Comparison of ENCODE assay signal across 13 cellular contexts in the genomic region with DNA sequence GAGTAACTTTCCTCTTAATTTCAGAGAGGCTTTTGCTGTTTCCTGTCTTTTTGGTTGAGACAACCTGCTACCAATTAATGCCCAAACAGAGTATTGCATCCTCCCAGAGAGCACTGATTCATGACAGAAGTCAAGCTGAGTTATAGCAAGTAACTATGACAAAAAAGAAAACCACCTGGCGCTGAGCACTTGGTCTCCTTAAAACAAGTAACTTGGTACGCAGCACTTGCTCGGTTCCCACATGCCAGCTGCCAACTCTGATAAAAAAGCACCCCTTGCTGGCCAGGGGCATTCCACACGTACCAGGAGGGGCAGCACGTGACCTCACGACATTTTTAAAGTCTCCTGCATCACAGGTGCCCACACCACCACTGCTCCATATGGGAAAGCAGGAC. TPM values are rescaled to one million over a fixed set of nuclear protein-coding genes. Genes with fewer than 3 reads are reported as not detected.
DNase-seq lines count a peak whose midpoint lies in the region; ATAC-seq and TF ChIP-seq lines count a peak whose summit lies in the region.
"Had no signal": no experiment of that assay in that cellular context is flagged by ENCODE, and none has a peak within 500 bp of the region (broad histone marks: within the 10 kb centered on the region; RNA-seq: fewer than 3 reads in every experiment).

No MANE protein-coding gene starts in this region.

- H3K36me3 ChIP-seq in suprapubic skin (peaks cover 43% of the 10 kb centered on the region), PC-3 (ENCODE audit: low read depth, low read length) (0 out of 2 replicates have a peak, but pooled peaks cover 6% of the 10 kb centered on the region)

- CTCF ChIA-PET in PC-3 (lab: Charles Lee), result no interaction called here

- H2AFZ ChIP-seq in PC-3 (ENCODE audit: low read length), result no peak overlapping the region

- no peak overlapping the region for H3K4me3 ChIP-seq in foreskin fibroblast (ENCODE audit: low read depth in 1 of 2, low read length in 2 of 2)
- H3K4me3 ChIP-seq in suprapubic skin, result no peak overlapping the region
- H3K4me3 ChIP-seq in PC-3 (ENCODE audit: low read length), result no peak overlapping the region

- no peak for TF ChIP-seq POLR2A in suprapubic skin (IDR thresholded peaks at IDR 0.05)

- DNase-seq in foreskin fibroblast, result peak; percentile 24 to 68
- DNase-seq in NCI-H774 (lab: John Stamatoyannopoulos, UW), result no peak
- no peak for DNase-seq in suprapubic skin (ENCODE audit: low spot score in 2 of 2)
- DNase-seq in PC-3, result no peak
- DNase-seq in NCI-H2227 (lab: John Stamatoyannopoulos, UW; ENCODE audit: unreplicated experiment), result no peak
- DNase-seq: activated naive CD4-positive, alpha-beta T cell treated with Interleukin-2 at 50 U/mL for 16 hours; cerebellar nuclear complex; GF-D8; kidney; NCI-H446 treated with DMSO at 0.1 percent for 48 hours had no signal

- no peak for TF ChIP-seq CTCF in foreskin fibroblast (IDR thresholded peaks at IDR 0.05; ENCODE audit: low read depth, low read length)
- TF ChIP-seq CTCF in suprapubic skin (IDR thresholded peaks at IDR 0.05), result no peak
- no peak for TF ChIP-seq CTCF in PC-3 (conservative IDR thresholded peaks at IDR 0.05; ENCODE audit: low read depth, low read length)

- H3K4me2 ChIP-seq in PC-3 (ENCODE audit: low read length), result no peak overlapping the region

- WGBS in suprapubic skin, result 78% methylated on average over 6 of the region's 6 CpGs

- H3K9me3 ChIP-seq in suprapubic skin (no peaks in the 10 kb centered on the region), PC-3 (ENCODE audit: low read length) (no peaks in the 10 kb centered on the region)

- POLR2A ChIA-PET in PC-3 (lab: Charles Lee; ENCODE audit: unreplicated experiment), result no interaction called here

- TF ChIP-seq EP300 in suprapubic skin (IDR thresholded peaks at IDR 0.05), result no peak

- no peaks in the 10 kb centered on the region for H3F3A ChIP-seq in PC-3 (ENCODE audit: low read length, unreplicated experiment)

- no peaks in the 10 kb centered on the region for H3K79me2 ChIP-seq in PC-3 (ENCODE audit: low read length)

- H3K4me1 ChIP-seq in suprapubic skin, result no peaks in the 10 kb centered on the region
- peaks cover 33% of the 10 kb centered on the region for H3K4me1 ChIP-seq in PC-3 (ENCODE audit: insufficient read depth, low read length)

- no peaks in the 10 kb centered on the region for H4K20me1 ChIP-seq in PC-3 (ENCODE audit: low read length)

- ATAC-seq in GM18867 (IDR thresholded peaks at IDR 0.05; ENCODE audit: unreplicated experiment) (peak; percentile 61), GM21515 (IDR thresholded peaks at IDR 0.05; ENCODE audit: unreplicated experiment) (peak; percentile 71), HG03103 (IDR thresholded peaks at IDR 0.05; ENCODE audit: low read depth, unreplicated experiment) (peak; percentile 55), PC-3 (no peak)

- intact Hi-C loops in PC-3 (cut with micrococcal nuclease), result no loop called here

- no peaks in the 10 kb centered on the region for H3K27me3 ChIP-seq in suprapubic skin
- no peaks in the 10 kb centered on the region for H3K27me3 ChIP-seq in PC-3 (ENCODE audit: low read length)

- H3K9ac ChIP-seq in PC-3 (ENCODE audit: low read length), result no peak overlapping the region

- no peak overlapping the region for H3K27ac ChIP-seq in suprapubic skin
- H3K27ac ChIP-seq in PC-3 (ENCODE audit: low read length), result no peak overlapping the region

- no peaks in the 10 kb centered on the region for H3K9me2 ChIP-seq in PC-3 (replicated peaks; ENCODE audit: low read length)

- no TSS peak for BruUV-seq in PC-3 (replicated peaks; lab: Mats Ljungman, UMichigan)

RNA-seq across cellular contexts. Expression of a gene that starts 13.5 kb away (rescaled TPM):
- total RNA-seq in suprapubic skin (10 to 100 TPM; 11.2 to 31.5 (median 14.9) TPM), PC-3 (2014; rRNA removed) (16.7 and 17.7 TPM in 2 replicates)

Comparison
In these comparisons a context has a peak if more than half of its experiments do, and no peak if none do; other contexts are left out.
1. DNase-seq: peak in foreskin fibroblast (2 of 2); none in NCI-H774 (single experiment), suprapubic skin (0 of 2), PC-3 (single experiment) and NCI-H2227 (single experiment).